In genomic region chr4:41257257-41257900, GRCh38 we compare ENCODE assay signal across 8 cellular contexts. TPM values are rescaled to one million over a fixed set of nuclear protein-coding genes. Genes with fewer than 3 reads are reported as not detected.
DNase-seq lines count a peak whose midpoint lies in the region; ATAC-seq and TF ChIP-seq lines count a peak whose summit lies in the region.

No MANE protein-coding gene starts in this region.

- H3K4me1 Mint-ChIP-seq in progenitor cell of endocrine pancreas (ENCODE audit: low read depth), result peaks cover 15% of the 10 kb centered on the region

- intact Hi-C loops in left ventricle myocardium superior (cut with micrococcal nuclease), result loop anchor here (5.0 kb wide), 1 partner anchor 630 kb away; no protein-coding TSS in a partner anchor

- DNase-seq in NCI-H2029 (lab: John Stamatoyannopoulos, UW), result peak; percentile 32
- no peak for DNase-seq in NCI-H2029 treated with DMSO at 0.1 percent for 48 hours (lab: John Stamatoyannopoulos, UW)
- DNase-seq in NCI-H2227 treated with DMSO at 0.1 percent for 48 hours (lab: John Stamatoyannopoulos, UW), result peak; percentile 20
- DNase-seq in amniotic epithelial cell (ENCODE audit: low read depth), result peak; percentile 44
- DNase-seq in left ventricle myocardium superior, result peak; percentile 64
- DNase-seq in progenitor cell of endocrine pancreas (ENCODE audit: low spot score, unreplicated experiment), result peak; percentile 59

- H3K27me3 Mint-ChIP-seq in progenitor cell of endocrine pancreas, result peaks cover 15% of the 10 kb centered on the region

- peaks cover 9% of the 10 kb centered on the region for H3K36me3 Mint-ChIP-seq in progenitor cell of endocrine pancreas (ENCODE audit: insufficient read depth)

- no peaks in the 10 kb centered on the region for H3K9me3 Mint-ChIP-seq in progenitor cell of endocrine pancreas (ENCODE audit: low read depth)

- H3K27ac Mint-ChIP-seq in progenitor cell of endocrine pancreas, result peak overlapping the region; percentile 95

- ATAC-seq in HG02798 (IDR thresholded peaks at IDR 0.05; ENCODE audit: poor library complexity, unreplicated experiment) (peak; percentile 82), left ventricle myocardium superior (peak; percentile 87), HG03159 (IDR thresholded peaks at IDR 0.05; ENCODE audit: unreplicated experiment) (no peak)

- peak overlapping the region; percentile 88 for H3K4me3 Mint-ChIP-seq in progenitor cell of endocrine pancreas (ENCODE audit: low read depth)

- no peak for TF ChIP-seq CTCF in progenitor cell of endocrine pancreas (IDR thresholded peaks at IDR 0.05; ENCODE audit: unreplicated experiment)

RNA-seq across cellular contexts. Expression of gene UCHL1, which starts 0.7 kb away (rescaled TPM):
- total RNA-seq in left ventricle myocardium superior, result 4.8 TPM
- total RNA-seq in progenitor cell of endocrine pancreas, result 270 and 317 TPM in 2 replicates

RNA-seq across cellular contexts. Expression of gene APBB2, which starts 43.0 kb away (rescaled TPM):
- total RNA-seq in left ventricle myocardium superior (23.9 TPM), progenitor cell of endocrine pancreas (61.4 and 61.7 TPM in 2 replicates)

Comparison
In these comparisons a context has a peak if more than half of its experiments do, and no peak if none do; other contexts are left out.
1. RNA of gene UCHL1, which starts 0.7 kb away (total RNA-seq): 270 to 317 TPM in progenitor cell of endocrine pancreas; 4.8 TPM in left ventricle myocardium superior (single experiment); every median in the first group is over 10 times any median in the second.